ENCODE assay signal across 8 cellular contexts in the genomic region with DNA sequence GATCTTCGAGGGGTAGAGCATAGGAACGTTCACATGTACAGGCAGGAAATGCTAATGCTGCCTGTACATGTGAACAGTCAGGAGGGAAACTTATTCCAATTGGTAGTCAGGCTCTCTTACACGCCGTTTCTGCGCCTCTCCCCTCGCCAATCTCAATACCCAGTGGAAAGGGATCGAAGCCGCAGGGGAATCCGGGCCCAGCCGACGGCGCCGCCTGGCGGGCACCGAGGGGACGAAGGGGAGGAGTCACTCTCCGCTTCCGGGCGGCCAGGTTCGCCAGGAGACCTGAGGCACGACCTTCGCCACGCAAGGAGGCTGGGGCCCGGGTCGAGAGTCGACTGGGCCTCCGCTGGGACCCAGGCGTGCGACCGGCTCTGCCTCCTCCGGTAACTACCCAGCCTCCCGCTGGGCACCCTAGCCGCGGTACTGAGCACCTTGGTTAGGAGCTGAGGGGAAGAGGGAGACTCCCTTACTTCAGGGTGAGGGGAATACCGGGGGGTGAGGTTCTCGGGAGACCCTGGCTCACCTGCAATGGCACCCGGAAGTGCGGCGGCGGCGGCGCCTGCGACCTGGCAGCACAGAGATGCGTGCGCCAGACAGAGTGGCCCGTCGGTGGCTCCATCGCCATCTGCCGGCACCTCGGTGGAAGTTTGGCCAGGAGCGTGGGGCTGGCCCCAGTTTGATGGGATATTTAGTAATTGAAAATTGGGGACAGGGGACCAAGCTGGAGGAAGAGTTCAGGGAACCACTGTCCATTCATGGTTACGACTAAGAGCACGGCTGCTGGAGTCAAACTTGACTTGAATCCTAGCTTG. TPM values are rescaled to one million over a fixed set of nuclear protein-coding genes. Genes with fewer than 3 reads are reported as not detected.
A peak's percentile ranks its signal among the peaks of the same experiment; 100 is the strongest.
DNase-seq lines count a peak whose midpoint lies in the region; ATAC-seq, FAIRE-seq and TF ChIP-seq lines count a peak whose summit lies in the region.

A gene (minus strand): TSS at position 557 of the 815 bp plus-strand sequence. CDS start 1,026 bp downstream, outside the sequence.

- peaks cover 6 to 26% (median 9%) of the 10 kb centered on the region in 3 donors for H3K36me3 Mint-ChIP-seq in immature natural killer cell

- peak within 1 kb of the TSS; percentile 79 to 93 (median 91) for H3K27ac Mint-ChIP-seq in immature natural killer cell

- H3K4me3 Mint-ChIP-seq in immature natural killer cell, result peak within 1 kb of the TSS; percentile 80 to 86 (median 85)

- peaks cover 23% of the 10 kb centered on the region for H3K36me3 ChIP-seq in bronchial epithelial cell (ENCODE audit: control insufficient read depth, insufficient read depth, low read length)

- peak within 1 kb of the TSS; percentile 99 for H3K4me3 ChIP-seq in WI38 (ENCODE audit: low read depth, low read length)
- H3K4me3 ChIP-seq in bronchial epithelial cell (ENCODE audit: low read depth, low read length), result peak within 1 kb of the TSS; percentile 98

- peaks cover 0 to 5% (median 3%) of the 10 kb centered on the region in 3 donors for H3K27me3 Mint-ChIP-seq in immature natural killer cell (ENCODE audit: low read depth in 3 of 3)

- peak; percentile 79 for TF ChIP-seq CTCF in WI38 (IDR thresholded peaks at IDR 0.05; ENCODE audit: low read depth, low read length)
- TF ChIP-seq CTCF in bronchial epithelial cell (IDR thresholded peaks at IDR 0.05; ENCODE audit: insufficient read depth, low read length, severe bottlenecking), result peak; percentile 98

- H3K4me1 Mint-ChIP-seq in immature natural killer cell, result peaks cover 32 to 40% of the 10 kb centered on the region in 2 donors

- ATAC-seq in GM18861 (IDR thresholded peaks at IDR 0.05; ENCODE audit: unreplicated experiment) (peak; percentile 78), HG03095 (IDR thresholded peaks at IDR 0.05; ENCODE audit: unreplicated experiment) (peak; percentile 90)

- H3K9me3 Mint-ChIP-seq in immature natural killer cell, result no peaks in the 10 kb centered on the region

- in situ Hi-C loops in ACHN (cut with HindIII; ENCODE audit: low pct_ligation_motif_present, low pct_unique_long_range_greater_than_20kb, low sequenced_read_pairs), result no loop called here

- H3K27me3 ChIP-seq in bronchial epithelial cell (ENCODE audit: control insufficient read depth, insufficient read depth, low read length), result no peaks in the 10 kb centered on the region

- no peak for FAIRE-seq in bronchial epithelial cell (lab: Jason Lieb, UNC)

- peak; percentile 81 for DNase-seq in ACHN
- peak; percentile 74 for DNase-seq in NCI-H2171 treated with DMSO at 0.1 percent for 48 hours (lab: John Stamatoyannopoulos, UW)
- DNase-seq in bronchial epithelial cell (ENCODE audit: low read depth), result peak; percentile 73
- peak; percentile 84 to 88 (median 88) for DNase-seq in immature natural killer cell
- DNase-seq in stimulated activated CD4-positive, alpha-beta T cell treated with anti-CD3 and anti-CD28 coated beads, Interleukin-12 subunit alpha, Interleukin-12 subunit beta, amount 100 ng/mL, for 24 hours (ENCODE audit: low read depth in 2 of 2), result peak; percentile 79 to 84

RNA-seq across cellular contexts. Expression of the gene that starts here (rescaled TPM):
- total RNA-seq in bronchial epithelial cell, result 22.9 and 25.3 TPM in 2 replicates
- 10 to 100 TPM; 23.6 to 38.9 (median 27.8) TPM for polyA plus RNA-seq in immature natural killer cell

Comparison
In these comparisons a context has a peak if more than half of its experiments do, and no peak if none do; other contexts are left out.
1. Peak in every context shown above with its lines: DNase-seq, ATAC-seq and H3K4me3 ChIP-seq.